Comparison of ENCODE assay signal across 20 cellular contexts in genomic region chr20:59945175-59945574, GRCh38. TPM values are rescaled to one million over a fixed set of nuclear protein-coding genes. Genes with fewer than 3 reads are reported as not detected.
A peak's percentile ranks its signal among the peaks of the same experiment; 100 is the strongest.
DNase-seq lines count a peak whose midpoint lies in the region; TF ChIP-seq lines count a peak whose summit lies in the region.
"Had no signal": no experiment of that assay in that cellular context is flagged by ENCODE, and none has a peak within 500 bp of the region (broad histone marks: within the 10 kb centered on the region; RNA-seq: fewer than 3 reads in every experiment).

No MANE protein-coding gene starts in this region.

- H3K4me3 Mint-ChIP-seq in endodermal cell: no peak overlapping the region
- H3K4me3 Mint-ChIP-seq: activated naive CD4-positive, alpha-beta T cell treated with anti-CD3 and anti-CD28 coated beads, Interleukin-2, amount 50 U/mL, for 24 hours; CD4-positive, alpha-beta memory T cell; naive B cell had no signal

- peak; percentile 25 for DNase-seq in GM23248
- DNase-seq in NCI-H1048 (lab: John Stamatoyannopoulos, UW): peak; percentile 73
- no peak for DNase-seq in endodermal cell
- no peak for DNase-seq in NCI-H1694 treated with DMSO at 0.1 percent for 48 hours (lab: John Stamatoyannopoulos, UW)
- DNase-seq in NCI-H146 treated with DMSO at 0.1 percent for 48 hours (lab: John Stamatoyannopoulos, UW; ENCODE audit: unreplicated experiment): no peak
- no peak for DNase-seq in epidermal melanocyte (ENCODE audit: insufficient read length, low spot score)
- DNase-seq: CD4-positive, alpha-beta memory T cell; DMS53; KG1; mammary epithelial cell; MV-4-11; naive B cell; NCI-H2081 treated with DMSO at 0.1 percent for 48 hours; NCI-H446 treated with DMSO at 0.1 percent for 48 hours; RPMI8226; sigmoid colon; T1000 had no signal

- 74 to 82% methylated on average over 3 of the region's 3 CpGs for WGBS in GM23248 (ENCODE audit: low coverage in 1 of 2, low lambda C conversion rate in 2 of 2, missing lambda C conversion rate in 2 of 2), 2 experiments
- WGBS in endodermal cell (ENCODE audit: insufficient coverage in 1 of 2, insufficient read length in 1 of 2), 2 experiments: 90 to 97% methylated on average over 2 to 3 of the region's 3 CpGs

- H3K36me3 Mint-ChIP-seq in endodermal cell (ENCODE audit: low read depth): peaks cover 24% of the 10 kb centered on the region

- no peaks in the 10 kb centered on the region for H3K27me3 Mint-ChIP-seq in endodermal cell (ENCODE audit: insufficient read depth)
- H3K27me3 Mint-ChIP-seq: activated naive CD4-positive, alpha-beta T cell treated with anti-CD3 and anti-CD28 coated beads, Interleukin-2, amount 50 U/mL, for 24 hours; CD4-positive, alpha-beta memory T cell; naive B cell had no signal

- H3F3A ChIP-seq in GM23248 (ENCODE audit: insufficient read depth): peaks cover 27% of the 10 kb centered on the region

- in situ Hi-C loops in GM23248 (cut with MboI): no loop called here

- H3K9me3 ChIP-seq in GM23248 (ENCODE audit: low read depth) (no peaks in the 10 kb centered on the region), endodermal cell (ENCODE audit: control insufficient read depth, low read length) (no peaks in the 10 kb centered on the region), neutrophil (no peaks in the 10 kb centered on the region)
- H3K9me3 ChIP-seq: sigmoid colon had no signal

- peaks cover 13% of the 10 kb centered on the region for H3K4me1 Mint-ChIP-seq in endodermal cell

- H3K27me3 ChIP-seq in GM23248 (replicated peaks; ENCODE audit: insufficient read depth): no peaks in the 10 kb centered on the region
- H3K27me3 ChIP-seq in endodermal cell (ENCODE audit: control insufficient read depth, insufficient read depth, low read length, poor library complexity, severe bottlenecking): no peaks in the 10 kb centered on the region
- no peaks in the 10 kb centered on the region for H3K27me3 ChIP-seq in neutrophil
- H3K27me3 ChIP-seq: sigmoid colon had no signal

- H3K27ac Mint-ChIP-seq in endodermal cell: peak overlapping the region; percentile 62
- H3K27ac Mint-ChIP-seq: naive B cell had no signal

- no peak for TF ChIP-seq CTCF in endodermal cell (conservative IDR thresholded peaks at IDR 0.05)
- TF ChIP-seq CTCF in neutrophil (IDR thresholded peaks at IDR 0.05): no peak

- H3K4me3 ChIP-seq in GM23248: no peak overlapping the region
- H3K4me3 ChIP-seq in endodermal cell (ENCODE audit: low read length): no peak overlapping the region
- no peak overlapping the region for H3K4me3 ChIP-seq in neutrophil (ENCODE audit: low read depth in 1 of 2, low read length in 1 of 2)
- H3K4me3 ChIP-seq: GM12878, sigmoid colon had no signal

- H3K9ac ChIP-seq in GM23248: no peak overlapping the region
- H3K9ac ChIP-seq in endodermal cell (ENCODE audit: extremely low read depth, low read length, poor library complexity, severe bottlenecking): no peak overlapping the region

- no peak overlapping the region for H2AFZ ChIP-seq in GM23248

- no peaks in the 10 kb centered on the region for H4K20me1 ChIP-seq in GM23248 (ENCODE audit: insufficient read depth)

- peaks cover 16% of the 10 kb centered on the region; the same call in 1 of the 2 replicates for H3K36me3 ChIP-seq in GM23248 (ENCODE audit: low read depth)
- H3K36me3 ChIP-seq in endodermal cell (ENCODE audit: control insufficient read depth, insufficient read depth, low read length): peaks cover 33% of the 10 kb centered on the region
- peaks cover 37% of the 10 kb centered on the region for H3K36me3 ChIP-seq in neutrophil

- peaks cover 14% of the 10 kb centered on the region for H3K79me2 ChIP-seq in GM23248 (ENCODE audit: insufficient read depth)

- no peaks in the 10 kb centered on the region for H3K9me3 Mint-ChIP-seq in endodermal cell
- H3K9me3 Mint-ChIP-seq: activated naive CD4-positive, alpha-beta T cell treated with anti-CD3 and anti-CD28 coated beads, Interleukin-2, amount 50 U/mL, for 24 hours; CD4-positive, alpha-beta memory T cell; naive B cell had no signal

- no peaks in the 10 kb centered on the region for H3K9me2 ChIP-seq in GM23248 (ENCODE audit: insufficient read depth)

- H3K4me1 ChIP-seq in GM23248 (ENCODE audit: insufficient read depth): peaks cover 21% of the 10 kb centered on the region
- no peaks in the 10 kb centered on the region for H3K4me1 ChIP-seq in endodermal cell (ENCODE audit: control insufficient read depth, insufficient read depth, low read length)
- peaks cover 76 to 84% of the 10 kb centered on the region in 2 experiments for H3K4me1 ChIP-seq in neutrophil (ENCODE audit: control insufficient read depth in 1 of 2, insufficient read depth in 1 of 2, low read depth in 1 of 2, low read length in 1 of 2)

- H3K27ac ChIP-seq in GM23248 (no peak overlapping the region), endodermal cell (ENCODE audit: low read depth, low read length) (no peak overlapping the region), neutrophil (peak overlapping the region; percentile 32)

- no peak overlapping the region for H3K4me2 ChIP-seq in GM23248 (ENCODE audit: unreplicated experiment)

RNA-seq across cellular contexts. Expression of gene FAM217B, which starts 5.0 kb away (rescaled TPM):
- 2.2 and 2.9 TPM in 2 replicates for total RNA-seq in GM23248 (2014; rRNA removed; shearing (Covaris generic))
- 8.6 and 9.5 TPM in 2 replicates for polyA plus RNA-seq in GM23248 (2016; fragmentation: Nextera tagmentation; extraction: Ambion mirVana)
- total RNA-seq in endodermal cell: 10 to 100 TPM; 24.4 to 25.1 TPM
- 21.6 TPM for polyA plus RNA-seq in endodermal cell (2013, experiment 1 of 2)
- polyA plus RNA-seq in endodermal cell (2013, experiment 2 of 2): 21.7 TPM

RNA-seq across cellular contexts. Expression of gene PPP1R3D, which starts 5.1 kb away (rescaled TPM):
- 6.7 and 8.2 TPM in 2 replicates for total RNA-seq in GM23248 (2014; rRNA removed; shearing (Covaris generic))
- 2.6 and 3.0 TPM in 2 replicates for polyA plus RNA-seq in GM23248 (2016; fragmentation: Nextera tagmentation; extraction: Ambion mirVana)
- 1 to 10 TPM; 3.9 to 6.1 TPM for total RNA-seq in endodermal cell
- 3.2 TPM for polyA plus RNA-seq in endodermal cell (2013, experiment 1 of 2)
- polyA plus RNA-seq in endodermal cell (2013, experiment 2 of 2): 3.3 TPM

RNA-seq across cellular contexts. Expression of gene SYCP2, which starts 11.7 kb away (rescaled TPM):
- total RNA-seq in GM23248 (2014; rRNA removed; shearing (Covaris generic)): 0.22 and 0.38 TPM in 2 replicates
- 0.24 and 0.39 TPM in 2 replicates for polyA plus RNA-seq in GM23248 (2016; fragmentation: Nextera tagmentation; extraction: Ambion mirVana)
- 1 to 10 TPM; 1.2 to 1.4 TPM for total RNA-seq in endodermal cell
- 0.43 TPM for polyA plus RNA-seq in endodermal cell (2013, experiment 1 of 2)
- polyA plus RNA-seq in endodermal cell (2013, experiment 2 of 2): 0.21 TPM

RNA-seq across cellular contexts. Expression of gene CDH26, which starts 13.0 kb away (rescaled TPM):
- not detected in 2 replicates for total RNA-seq in GM23248 (2014; rRNA removed; shearing (Covaris generic))
- polyA plus RNA-seq in GM23248 (2016; fragmentation: Nextera tagmentation; extraction: Ambion mirVana): not detected in 2 replicates
- total RNA-seq in endodermal cell: 1 to 10 TPM in 1 of 2 donors, under 1 TPM in 1; 0.97 to 2.0 TPM
- polyA plus RNA-seq in endodermal cell (2013, experiment 1 of 2): 0.32 TPM
- 0.37 TPM for polyA plus RNA-seq in endodermal cell (2013, experiment 2 of 2)

Comparison
In these comparisons a context has a peak if more than half of its experiments do, and no peak if none do; other contexts are left out.
1. DNase-seq: peak in GM23248 (single experiment) and NCI-H1048 (single experiment); none in endodermal cell (single experiment), NCI-H1694 treated with DMSO at 0.1 percent for 48 hours (single experiment), NCI-H146 treated with DMSO at 0.1 percent for 48 hours (single experiment) and epidermal melanocyte (single experiment).